ENCODE assay signal across 21 cellular contexts in the genomic region with DNA sequence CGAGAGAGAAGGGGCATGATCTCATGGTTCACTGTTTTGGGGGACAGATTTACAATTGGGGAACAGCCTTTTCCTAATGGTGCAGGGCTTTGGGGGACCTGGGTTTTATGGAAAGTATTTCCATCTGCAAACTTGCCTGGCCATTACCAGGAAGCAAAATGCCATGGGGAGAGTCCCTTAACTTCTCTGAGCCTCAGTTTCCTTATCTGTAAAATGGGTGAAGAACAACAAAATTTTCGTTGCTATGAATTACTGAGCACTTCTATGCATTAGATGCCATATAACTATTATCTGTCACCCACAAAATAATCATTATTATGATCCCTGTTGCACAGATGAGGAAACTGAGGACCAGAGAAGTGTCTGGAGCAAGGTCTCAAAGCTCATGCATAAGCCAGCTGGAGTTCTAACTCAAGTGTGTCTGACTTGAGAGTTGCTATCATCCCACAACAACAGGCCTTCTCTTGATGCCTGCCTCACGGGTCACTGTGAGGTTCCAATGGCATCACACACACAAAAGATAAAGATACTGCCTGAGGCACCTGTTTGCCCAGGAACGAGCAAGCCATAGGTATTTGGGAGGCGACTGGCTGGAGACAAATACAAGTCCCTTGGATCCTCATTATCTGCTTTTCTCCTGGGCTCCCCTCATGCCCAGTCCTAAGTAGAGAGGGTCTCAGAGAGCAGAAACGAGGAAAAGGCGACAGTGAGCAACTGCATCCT. TPM values are rescaled to one million over a fixed set of nuclear protein-coding genes. Genes with fewer than 3 reads are reported as not detected.
DNase-seq lines count a peak whose midpoint lies in the region; ATAC-seq lines count a peak whose summit lies in the region.
"Had no signal": no experiment of that assay in that cellular context is flagged by ENCODE, and none has a peak within 500 bp of the region (broad histone marks: within the 10 kb centered on the region; RNA-seq: fewer than 3 reads in every experiment).

No MANE protein-coding gene starts in this region.

- peak overlapping the region; percentile 81 to 93 (median 89) for H3K27ac Mint-ChIP-seq in naive thymus-derived CD8-positive, alpha-beta T cell
- H3K27ac Mint-ChIP-seq: activated naive CD4-positive, alpha-beta T cell treated with anti-CD3 and anti-CD28 coated beads, Interleukin-2, amount 10 ng/mL, durations not matched to agents 7 days and 5 days had no signal

- H3K4me3 ChIP-seq in BLaER1 (no peak overlapping the region), HUES64 (ENCODE audit: low read length) (no peak overlapping the region)
- H3K4me3 ChIP-seq: dorsolateral prefrontal cortex, prostate gland, thyroid gland had no signal

- ATAC-seq in naive thymus-derived CD8-positive, alpha-beta T cell = peak in 1 of 2 donors; percentile 10
- no peak for ATAC-seq in GM19463 (IDR thresholded peaks at IDR 0.05; ENCODE audit: unreplicated experiment)
- ATAC-seq: esophagus mucosa had no signal

- H3K4me3 Mint-ChIP-seq in naive thymus-derived CD8-positive, alpha-beta T cell = peak overlapping the region in 9 of 10 donors; percentile 20 to 71 (median 57)
- H3K4me3 Mint-ChIP-seq: activated naive CD4-positive, alpha-beta T cell treated with anti-CD3 and anti-CD28 coated beads, Interleukin-2, amount 10 ng/mL, durations not matched to agents 7 days and 5 days; brain had no signal

- H3K27me3 Mint-ChIP-seq in naive thymus-derived CD8-positive, alpha-beta T cell = no peaks in the 10 kb centered on the region
- H3K27me3 Mint-ChIP-seq: activated naive CD4-positive, alpha-beta T cell treated with anti-CD3 and anti-CD28 coated beads, Interleukin-2, amount 10 ng/mL, durations not matched to agents 7 days and 5 days; brain had no signal

- no peaks in the 10 kb centered on the region for H3K27me3 ChIP-seq in BLaER1
- H3K27me3 ChIP-seq in HUES64 (ENCODE audit: insufficient read depth, low read length) = no peaks in the 10 kb centered on the region
- H3K27me3 ChIP-seq: dorsolateral prefrontal cortex, thyroid gland had no signal

- H3K36me3 Mint-ChIP-seq in naive thymus-derived CD8-positive, alpha-beta T cell = peaks cover 0 to 24% (median 0%) of the 10 kb centered on the region in 3 donors
- H3K36me3 Mint-ChIP-seq: brain had no signal

- H3K27ac ChIP-seq in BLaER1 = peak overlapping the region; percentile 77
- H3K27ac ChIP-seq in HUES64 (ENCODE audit: low read depth, low read length) = peak overlapping the region; percentile 58; the same call in 1 of the 2 replicates
- H3K27ac ChIP-seq in caudate nucleus (ENCODE audit: low read depth, low read length) = peak overlapping the region; percentile 1
- H3K27ac ChIP-seq: thyroid gland had no signal

- H3K36me3 ChIP-seq in BLaER1 (peaks cover 38% of the 10 kb centered on the region), HUES64 (ENCODE audit: insufficient read depth, low read length) (peaks cover 13% of the 10 kb centered on the region; the same call in 1 of the 2 replicates)
- H3K36me3 ChIP-seq: prostate gland, thyroid gland had no signal

- POLR2A ChIA-PET in naive thymus-derived CD8-positive, alpha-beta T cell (lab: Charles Lee) = interaction anchor here (0.6 kb wide), 1 partner anchor 18 kb away, joined by 4 read pairs; no protein-coding TSS in a partner anchor

- no peak for DNase-seq in caudate nucleus (lab: John Stamatoyannopoulos, UW)
- no peak for DNase-seq in naive thymus-derived CD8-positive, alpha-beta T cell
- no peak for DNase-seq in DMS153 (lab: John Stamatoyannopoulos, UW)
- no peak for DNase-seq in activated T-cell treated with anti-CD3 and anti-CD28 coated beads for 4 hours
- no peak for DNase-seq in GM19238 (ENCODE audit: insufficient read length, low spot score)
- DNase-seq: activated naive CD4-positive, alpha-beta T cell treated with anti-CD3 and anti-CD28 coated beads, Interleukin-2, amount 10 ng/mL, durations not matched to agents 7 days and 5 days; activated T-cell treated with anti-CD3 and anti-CD28 coated beads, Interleukin-2, amount 50 U/mL, for 1 hour; dorsolateral prefrontal cortex; EL; mammary epithelial cell; NCI-H2029 treated with DMSO at 0.1 percent for 48 hours; NCI-H510A; RPMI8226; thyroid gland had no signal

- H3K9me3 ChIP-seq in BLaER1 (no peaks in the 10 kb centered on the region), HUES64 (ENCODE audit: insufficient read depth, low read depth, low read length) (no peaks in the 10 kb centered on the region)
- H3K9me3 ChIP-seq: prostate gland, thyroid gland had no signal

- H4K20me1 ChIP-seq in BLaER1 = peaks cover 74% of the 10 kb centered on the region

- peaks cover 62 to 89% (median 87%) of the 10 kb centered on the region in 4 donors for H3K4me1 Mint-ChIP-seq in naive thymus-derived CD8-positive, alpha-beta T cell

- H3K9me3 Mint-ChIP-seq in naive thymus-derived CD8-positive, alpha-beta T cell = no peaks in the 10 kb centered on the region
- H3K9me3 Mint-ChIP-seq: activated naive CD4-positive, alpha-beta T cell treated with anti-CD3 and anti-CD28 coated beads, Interleukin-2, amount 10 ng/mL, durations not matched to agents 7 days and 5 days had no signal

- 87% methylated on average over 7 of the region's 7 CpGs for WGBS in HUES64

- H3K4me1 ChIP-seq in BLaER1 (peaks cover 98% of the 10 kb centered on the region), HUES64 (ENCODE audit: insufficient read depth, low read length) (peaks cover 21% of the 10 kb centered on the region; the same call in 1 of the 2 replicates)

- no peak overlapping the region; the same call in 1 of the 2 replicates for H3K9ac ChIP-seq in BLaER1
- no peak overlapping the region; the same call in 1 of the 2 replicates for H3K9ac ChIP-seq in HUES64 (ENCODE audit: low read depth, low read length)

- peak overlapping the region; percentile 90 for H3K4me2 ChIP-seq in BLaER1

RNA-seq across cellular contexts. Expression of gene TPST2, which starts 15.8 kb away (rescaled TPM):
- 34.5 TPM for polyA plus RNA-seq in HUES64 (2013, experiment 1 of 2)
- 35.2 TPM for polyA plus RNA-seq in HUES64 (2013, experiment 2 of 2)
- 10 to 100 TPM; 40.8 to 43.2 TPM for total RNA-seq in naive thymus-derived CD8-positive, alpha-beta T cell
- polyA plus RNA-seq in naive thymus-derived CD8-positive, alpha-beta T cell = 100 to 1,000 TPM in 2 of 3 donors, 10 to 100 TPM in 1; 87.9 to 134 (median 126) TPM

RNA-seq across cellular contexts. Expression of gene CRYBB1, which starts 43.7 kb away (rescaled TPM):
- polyA plus RNA-seq in HUES64 (2013, experiment 1 of 2) = 4.6 TPM
- 3.0 TPM for polyA plus RNA-seq in HUES64 (2013, experiment 2 of 2)
- not detected for total RNA-seq in naive thymus-derived CD8-positive, alpha-beta T cell
- polyA plus RNA-seq in naive thymus-derived CD8-positive, alpha-beta T cell = not detected
- total RNA-seq: esophagus mucosa, mammary epithelial cell had no signal
- polyA plus RNA-seq: mammary epithelial cell, neural cell had no signal

RNA-seq across cellular contexts. Expression of gene CRYBA4, which starts 47.6 kb away (rescaled TPM):
- 1.3 TPM for polyA plus RNA-seq in HUES64 (2013, experiment 1 of 2)
- 0.95 TPM for polyA plus RNA-seq in HUES64 (2013, experiment 2 of 2)
- not detected for total RNA-seq in naive thymus-derived CD8-positive, alpha-beta T cell
- under 1 TPM in 1 of 3 donors, not detected in 2; 0.43 TPM for polyA plus RNA-seq in naive thymus-derived CD8-positive, alpha-beta T cell
- total RNA-seq: esophagus mucosa, mammary epithelial cell, thyroid gland had no signal
- polyA plus RNA-seq: mammary epithelial cell, neural cell had no signal

Comparison
In these comparisons a context has a peak if more than half of its experiments do, and no peak if none do; other contexts are left out.
1. H3K27ac ChIP-seq: peak in every context shown above with its lines; median percentile 77 in BLaER1; 58 in HUES64; 1 in caudate nucleus.